In the genomic region with DNA sequence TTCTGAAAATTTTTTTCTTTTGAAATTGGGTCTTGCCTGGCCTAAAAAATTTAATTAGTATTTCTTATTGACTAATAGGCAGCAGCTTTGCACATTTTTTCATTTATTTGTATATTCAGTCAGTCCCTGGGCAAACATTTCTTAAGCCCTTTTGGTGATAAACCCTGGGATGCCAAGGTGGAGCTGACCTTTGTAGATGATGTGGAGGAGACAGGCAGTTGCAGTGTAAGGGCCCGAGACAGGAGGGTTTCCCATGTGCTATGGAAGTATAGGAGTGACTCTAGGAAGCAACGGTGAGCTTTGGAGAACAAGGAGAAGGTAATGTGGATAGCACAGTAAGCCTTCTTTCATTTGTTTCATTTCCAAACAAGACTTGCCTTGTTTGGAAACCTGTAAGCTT, we compare ENCODE assay signal across 18 cellular contexts. TPM values are rescaled to one million over a fixed set of nuclear protein-coding genes. Genes with fewer than 3 reads are reported as not detected.
DNase-seq lines count a peak whose midpoint lies in the region; ATAC-seq and TF ChIP-seq lines count a peak whose summit lies in the region.
"Had no signal": no experiment of that assay in that cellular context is flagged by ENCODE, and none has a peak within 500 bp of the region (broad histone marks: within the 10 kb centered on the region; RNA-seq: fewer than 3 reads in every experiment).

No MANE protein-coding gene starts in this region.

- no peaks in the 10 kb centered on the region for H3F3A ChIP-seq in Loucy (ENCODE audit: low read depth)

- 0 out of 2 replicates have a peak overlapping the region, but pooled peaks have one; percentile 25 for H3K27ac ChIP-seq in SK-N-MC
- H3K27ac ChIP-seq in RWPE1 = no peak overlapping the region
- H3K27ac ChIP-seq: BLaER1 treated with 17β-estradiol and CSF1 and Interleukin-3, amounts not matched to agents 10 nM and 100 nM had no signal

- no peak overlapping the region for H3K4me3 ChIP-seq in Caco-2 (ENCODE audit: low read depth, low read length)
- H3K4me3 ChIP-seq in Loucy (ENCODE audit: low read length, poor library complexity, severe bottlenecking) = peak overlapping the region; percentile 92
- no peak overlapping the region for H3K4me3 ChIP-seq in SK-N-MC
- H3K4me3 ChIP-seq: BLaER1 treated with 17β-estradiol and CSF1 and Interleukin-3, amounts not matched to agents 10 nM and 100 nM; GM23338 had no signal

- H3K36me3 Mint-ChIP-seq in Caco-2 (ENCODE audit: insufficient read depth, unreplicated experiment) = peaks cover 88% of the 10 kb centered on the region
- peaks cover 35% of the 10 kb centered on the region for H3K36me3 Mint-ChIP-seq in activated CD8-positive, alpha-beta T cell treated with anti-CD3 and anti-CD28 coated beads for 36 hours (ENCODE audit: low read depth)
- H3K36me3 Mint-ChIP-seq: CD8-positive, alpha-beta T cell had no signal

- H3K9ac ChIP-seq in Loucy (ENCODE audit: low read depth, low read length, poor library complexity, severe bottlenecking) (peak overlapping the region; percentile 84), SK-N-MC (ENCODE audit: insufficient read length) (no peak overlapping the region)
- H3K9ac ChIP-seq: BLaER1 treated with 17β-estradiol and CSF1 and Interleukin-3, amounts not matched to agents 10 nM and 100 nM had no signal

- H4K20me1 ChIP-seq in Loucy (ENCODE audit: insufficient read depth, low read length, poor library complexity, severe bottlenecking) = peaks cover 4% of the 10 kb centered on the region

- H3K9me3 ChIP-seq in Caco-2 (no peaks in the 10 kb centered on the region), Loucy (ENCODE audit: insufficient read depth, low read depth, low read length) (no peaks in the 10 kb centered on the region), SK-N-MC (ENCODE audit: low read depth, low read length) (no peaks in the 10 kb centered on the region)
- H3K9me3 ChIP-seq: BLaER1 treated with 17β-estradiol and CSF1 and Interleukin-3, amounts not matched to agents 10 nM and 100 nM had no signal

- intact Hi-C loops in Caco-2 (cut with micrococcal nuclease; ENCODE audit: unreplicated experiment) = no loop called here
- intact Hi-C loops in activated CD8-positive, alpha-beta T cell treated with anti-CD3 and anti-CD28 coated beads for 36 hours (cut with micrococcal nuclease) = no loop called here

- H3K4me1 ChIP-seq in Caco-2 = peaks cover 25% of the 10 kb centered on the region
- H3K4me1 ChIP-seq in Loucy (ENCODE audit: insufficient read depth, low read length, poor library complexity, severe bottlenecking) = peaks cover 25% of the 10 kb centered on the region

- H3K36me3 ChIP-seq in Caco-2 (ENCODE audit: control insufficient read depth, insufficient read depth, low read length) (peaks cover 5% of the 10 kb centered on the region; the same call in 1 of the 2 replicates), Loucy (ENCODE audit: insufficient read depth, low read length) (peaks cover 9% of the 10 kb centered on the region; the same call in 1 of the 2 replicates), SK-N-MC (ENCODE audit: insufficient read depth, low read length) (peaks cover 32% of the 10 kb centered on the region)

- no peaks in the 10 kb centered on the region for H3K9me2 ChIP-seq in Loucy (replicated peaks; ENCODE audit: low read depth, low read length)

- H3K9me3 Mint-ChIP-seq in Caco-2 (ENCODE audit: unreplicated experiment) = no peaks in the 10 kb centered on the region
- no peaks in the 10 kb centered on the region for H3K9me3 Mint-ChIP-seq in activated CD8-positive, alpha-beta T cell treated with anti-CD3 and anti-CD28 coated beads for 36 hours
- H3K9me3 Mint-ChIP-seq: CD8-positive, alpha-beta T cell; GM23338 had no signal

- H2AFZ ChIP-seq in Loucy (ENCODE audit: low read length) = no peak overlapping the region
- H2AFZ ChIP-seq: GM23338 had no signal

- H3K27ac Mint-ChIP-seq in Caco-2 (ENCODE audit: unreplicated experiment) = peak overlapping the region; percentile 40
- H3K27ac Mint-ChIP-seq in activated CD8-positive, alpha-beta T cell treated with anti-CD3 and anti-CD28 coated beads for 36 hours = no peak overlapping the region
- H3K27ac Mint-ChIP-seq: CD8-positive, alpha-beta T cell; GM23338 had no signal

- CTCF ChIA-PET in Caco-2 (lab: Charles Lee) = interaction anchor here (1.0 kb wide), 1 partner anchor 132 kb away, joined by 4 read pairs; no protein-coding TSS in a partner anchor
- CTCF ChIA-PET in activated CD8-positive, alpha-beta T cell treated with anti-CD3 and anti-CD28 coated beads for 36 hours (lab: Charles Lee) = interaction anchor here (1.1 to 1.3 kb wide), 2 partner anchors 22 to 133 kb away, joined by 4 to 5 read pairs; no protein-coding TSS in a partner anchor
- CTCF ChIA-PET in RWPE1 (lab: Yijun Ruan, JAX) = interaction anchor here (0.7 to 1.2 kb wide), 3 partner anchors 9 to 509 kb away, joined by 3 read pairs; no protein-coding TSS in a partner anchor

- no peaks in the 10 kb centered on the region for H3K27me3 Mint-ChIP-seq in Caco-2 (ENCODE audit: insufficient read depth, unreplicated experiment)
- peaks cover 11% of the 10 kb centered on the region for H3K27me3 Mint-ChIP-seq in activated CD8-positive, alpha-beta T cell treated with anti-CD3 and anti-CD28 coated beads for 36 hours

- no peak overlapping the region for H3K4me3 Mint-ChIP-seq in Caco-2 (ENCODE audit: unreplicated experiment)
- H3K4me3 Mint-ChIP-seq in activated CD8-positive, alpha-beta T cell treated with anti-CD3 and anti-CD28 coated beads for 36 hours = no peak overlapping the region
- H3K4me3 Mint-ChIP-seq: CD8-positive, alpha-beta T cell; GM23338 had no signal

- no TSS peak for BruUV-seq in Caco-2 (replicated peaks; lab: Mats Ljungman, UMichigan)

- H3K27me3 ChIP-seq in Caco-2 (replicated peaks; ENCODE audit: control insufficient read depth, insufficient read depth, low read length) = no peaks in the 10 kb centered on the region
- H3K27me3 ChIP-seq in Loucy (ENCODE audit: insufficient read depth, low read length, poor library complexity, severe bottlenecking) = no peaks in the 10 kb centered on the region

- H3K4me2 ChIP-seq in Loucy (ENCODE audit: low read depth, low read length, poor library complexity, severe bottlenecking) = peak overlapping the region; percentile 99
- H3K4me2 ChIP-seq: GM23338 had no signal

- peaks cover 71% of the 10 kb centered on the region for H3K79me2 ChIP-seq in Loucy (ENCODE audit: insufficient read depth, low read length)

- no peak for TF ChIP-seq CTCF in Caco-2 (IDR thresholded peaks at IDR 0.05; ENCODE audit: insufficient read depth in 1 of 2, low read depth in 1 of 2, low read length in 1 of 2, severe bottlenecking in 1 of 2, unreplicated experiment in 1 of 2)
- no peak for TF ChIP-seq CTCF in Loucy (conservative IDR thresholded peaks at IDR 0.05; ENCODE audit: low read length)
- no peak for TF ChIP-seq CTCF in activated CD8-positive, alpha-beta T cell treated with anti-CD3 and anti-CD28 coated beads for 36 hours (IDR thresholded peaks at IDR 0.05)
- TF ChIP-seq CTCF in RWPE1 (conservative IDR thresholded peaks at IDR 0.05; ENCODE audit: low read depth) = no peak

- peak; percentile 58 to 63 for DNase-seq in Caco-2
- DNase-seq in SK-N-MC (ENCODE audit: low read depth, low spot score) = no peak
- DNase-seq in activated CD8-positive, alpha-beta T cell treated with anti-CD3 and anti-CD28 coated beads for 36 hours = no peak
- no peak for DNase-seq in NCI-H526 (lab: John Stamatoyannopoulos, UW)
- no peak for DNase-seq in RWPE1 (ENCODE audit: low spot score)
- DNase-seq: 8988T; CD8-positive, alpha-beta T cell; DMS 273 treated with DMSO at 0.1 percent for 48 hours; DMS53; GDM1; HCEC 1CT had no signal

- ATAC-seq in activated CD8-positive, alpha-beta T cell treated with anti-CD3 and anti-CD28 coated beads for 36 hours = no peak
- no peak for ATAC-seq in GM18520 (IDR thresholded peaks at IDR 0.05; ENCODE audit: unreplicated experiment)
- ATAC-seq: CD8-positive, alpha-beta T cell; GM23338 had no signal

- peaks cover 15% of the 10 kb centered on the region for H3K4me1 Mint-ChIP-seq in Caco-2 (ENCODE audit: low read depth, unreplicated experiment)
- H3K4me1 Mint-ChIP-seq in activated CD8-positive, alpha-beta T cell treated with anti-CD3 and anti-CD28 coated beads for 36 hours (ENCODE audit: low read depth) = peaks cover 10% of the 10 kb centered on the region

- POLR2A ChIA-PET in Caco-2 (lab: Charles Lee) = interaction anchor here (0.6 to 1.0 kb wide), 2 partner anchors 17 to 213 kb away, joined by 4 to 6 read pairs; no protein-coding TSS in a partner anchor
- POLR2A ChIA-PET in activated CD8-positive, alpha-beta T cell treated with anti-CD3 and anti-CD28 coated beads for 36 hours (lab: Charles Lee) = interaction anchor here (0.6 kb wide), 1 partner anchor 208 kb away, joined by 3 read pairs; no protein-coding TSS in a partner anchor
- POLR2A ChIA-PET in RWPE1 (lab: Yijun Ruan, JAX; ENCODE audit: low non-redundant PET) = no interaction called here

RNA-seq across cellular contexts. Expression of a gene that starts 3.5 kb away (rescaled TPM):
- 318 and 345 TPM in 2 replicates for total RNA-seq in Caco-2 (2022)
- 10 to 100 TPM; 93.6 to 96.4 TPM for total RNA-seq in activated CD8-positive, alpha-beta T cell treated with anti-CD3 and anti-CD28 coated beads for 36 hours

RNA-seq across cellular contexts. Expression of a gene that starts 56.4 kb away (rescaled TPM):
- total RNA-seq in Caco-2 (2022) = not detected in 2 replicates
- total RNA-seq in activated CD8-positive, alpha-beta T cell treated with anti-CD3 and anti-CD28 coated beads for 36 hours = not detected
- total RNA-seq: A673; CD8-positive, alpha-beta T cell; Daoy; GM23338; HT1080 had no signal

Comparison
In these comparisons a context has a peak if more than half of its experiments do, and no peak if none do; other contexts are left out.
1. DNase-seq: peak in Caco-2 (2 of 2); none in SK-N-MC (single experiment), activated CD8-positive, alpha-beta T cell treated with anti-CD3 and anti-CD28 coated beads for 36 hours (single experiment), NCI-H526 (0 of 2) and RWPE1 (single experiment).